In the genomic region with DNA sequence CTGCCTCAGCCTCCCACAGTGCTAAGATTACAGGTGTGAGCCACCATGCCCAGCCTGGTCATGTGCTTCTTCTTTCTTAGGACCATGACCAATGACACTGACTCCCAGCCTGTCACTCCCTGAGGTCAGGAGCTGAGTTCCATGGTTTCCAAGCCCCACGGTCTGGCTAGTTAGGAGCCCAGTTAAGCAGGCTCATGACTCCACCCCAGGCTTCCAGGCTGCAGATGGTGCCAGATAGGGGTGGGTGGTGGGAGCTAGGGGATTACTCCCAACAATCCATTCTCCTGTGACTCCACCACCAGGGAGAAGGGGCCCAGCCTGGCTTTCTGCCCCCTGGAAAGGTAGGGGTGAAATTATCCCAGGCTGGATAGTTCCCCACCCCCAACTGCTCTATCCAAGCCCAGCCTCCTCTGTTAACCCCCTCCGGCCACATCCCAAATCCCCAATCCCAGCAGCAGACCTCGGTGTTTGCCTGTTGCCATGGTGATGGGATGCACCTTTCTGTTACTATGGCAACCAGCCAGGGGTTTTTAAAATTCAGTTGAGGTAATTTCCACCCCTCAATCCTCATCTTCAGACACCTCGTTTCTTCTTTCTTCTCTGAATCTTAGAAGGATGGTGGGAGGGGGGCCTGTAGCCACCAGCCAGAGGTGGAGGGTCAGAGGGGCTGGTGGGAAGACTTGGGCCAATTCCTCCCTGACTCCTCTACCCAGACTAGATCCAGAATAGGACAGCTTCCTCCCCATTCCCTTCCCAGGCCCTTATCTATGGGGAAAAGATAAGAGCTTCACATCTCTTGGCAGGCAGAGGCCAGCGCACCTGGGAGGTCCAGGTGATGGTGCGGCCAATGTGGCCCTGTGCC, we compare ENCODE assay signal across 2 cellular contexts.
TF ChIP-seq lines count a peak whose summit lies in the region.

No MANE protein-coding gene starts in this region.

TF ChIP-seq in HEK293, 187 proteins besides CTCF, POLR2A, EP300 and RAD21:
- TF ChIP-seq REPIN1 (tag by site-specific recombination; IDR thresholded peaks at IDR 0.05; ENCODE audit: low read depth) (no peak), MYNN (tag by site-specific recombination; IDR thresholded peaks at IDR 0.05; ENCODE audit: borderline replicate concordance) (peak; percentile 46; the same call in 1 of the 2 replicates), ZNF473 (tag by site-specific recombination; IDR thresholded peaks at IDR 0.05) (no peak)
TF ChIP-seq in HEK293: peak in this region for 1.

TF ChIP-seq in K562, 482 proteins besides CTCF, POLR2A, EP300 and RAD21:
- TF ChIP-seq RCOR1 (IDR thresholded peaks at IDR 0.05; ENCODE audit: borderline replicate concordance in 1 of 2, low read depth in 2 of 2, low read length in 2 of 2) (peak in 1 of 2 experiments; percentile 62; a peak in 1 of 4 replicates), FOXA1 (IDR thresholded peaks at IDR 0.05; ENCODE audit: borderline replicate concordance) (no peak), KLF13 (tag; IDR thresholded peaks at IDR 0.05; ENCODE audit: borderline replicate concordance, low read depth) (no peak), FOXP1 (CRISPR knock-in tag; IDR thresholded peaks at IDR 0.05) (no peak), KDM1A (IDR thresholded peaks at IDR 0.05) (peak in 1 of 2 experiments; percentile 42; a peak in 1 of 4 replicates), RFX1 (IDR thresholded peaks at IDR 0.05) (peak; percentile 94), CSDE1 (IDR thresholded peaks at IDR 0.05) (peak in 1 of 2 experiments; percentile 58; a peak in 1 of 4 replicates), MXI1 (IDR thresholded peaks at IDR 0.05; ENCODE audit: low read depth, low read length) (peak; percentile 57; the same call in 1 of the 2 replicates), PHF8 (IDR thresholded peaks at IDR 0.05; ENCODE audit: borderline replicate concordance, low read length) (no peak), ZNF354B (CRISPR knock-in tag; IDR thresholded peaks at IDR 0.05) (no peak), IRF2 (CRISPR knock-in tag; IDR thresholded peaks at IDR 0.05) (no peak)
- TF ChIP-seq, protein P1, sequence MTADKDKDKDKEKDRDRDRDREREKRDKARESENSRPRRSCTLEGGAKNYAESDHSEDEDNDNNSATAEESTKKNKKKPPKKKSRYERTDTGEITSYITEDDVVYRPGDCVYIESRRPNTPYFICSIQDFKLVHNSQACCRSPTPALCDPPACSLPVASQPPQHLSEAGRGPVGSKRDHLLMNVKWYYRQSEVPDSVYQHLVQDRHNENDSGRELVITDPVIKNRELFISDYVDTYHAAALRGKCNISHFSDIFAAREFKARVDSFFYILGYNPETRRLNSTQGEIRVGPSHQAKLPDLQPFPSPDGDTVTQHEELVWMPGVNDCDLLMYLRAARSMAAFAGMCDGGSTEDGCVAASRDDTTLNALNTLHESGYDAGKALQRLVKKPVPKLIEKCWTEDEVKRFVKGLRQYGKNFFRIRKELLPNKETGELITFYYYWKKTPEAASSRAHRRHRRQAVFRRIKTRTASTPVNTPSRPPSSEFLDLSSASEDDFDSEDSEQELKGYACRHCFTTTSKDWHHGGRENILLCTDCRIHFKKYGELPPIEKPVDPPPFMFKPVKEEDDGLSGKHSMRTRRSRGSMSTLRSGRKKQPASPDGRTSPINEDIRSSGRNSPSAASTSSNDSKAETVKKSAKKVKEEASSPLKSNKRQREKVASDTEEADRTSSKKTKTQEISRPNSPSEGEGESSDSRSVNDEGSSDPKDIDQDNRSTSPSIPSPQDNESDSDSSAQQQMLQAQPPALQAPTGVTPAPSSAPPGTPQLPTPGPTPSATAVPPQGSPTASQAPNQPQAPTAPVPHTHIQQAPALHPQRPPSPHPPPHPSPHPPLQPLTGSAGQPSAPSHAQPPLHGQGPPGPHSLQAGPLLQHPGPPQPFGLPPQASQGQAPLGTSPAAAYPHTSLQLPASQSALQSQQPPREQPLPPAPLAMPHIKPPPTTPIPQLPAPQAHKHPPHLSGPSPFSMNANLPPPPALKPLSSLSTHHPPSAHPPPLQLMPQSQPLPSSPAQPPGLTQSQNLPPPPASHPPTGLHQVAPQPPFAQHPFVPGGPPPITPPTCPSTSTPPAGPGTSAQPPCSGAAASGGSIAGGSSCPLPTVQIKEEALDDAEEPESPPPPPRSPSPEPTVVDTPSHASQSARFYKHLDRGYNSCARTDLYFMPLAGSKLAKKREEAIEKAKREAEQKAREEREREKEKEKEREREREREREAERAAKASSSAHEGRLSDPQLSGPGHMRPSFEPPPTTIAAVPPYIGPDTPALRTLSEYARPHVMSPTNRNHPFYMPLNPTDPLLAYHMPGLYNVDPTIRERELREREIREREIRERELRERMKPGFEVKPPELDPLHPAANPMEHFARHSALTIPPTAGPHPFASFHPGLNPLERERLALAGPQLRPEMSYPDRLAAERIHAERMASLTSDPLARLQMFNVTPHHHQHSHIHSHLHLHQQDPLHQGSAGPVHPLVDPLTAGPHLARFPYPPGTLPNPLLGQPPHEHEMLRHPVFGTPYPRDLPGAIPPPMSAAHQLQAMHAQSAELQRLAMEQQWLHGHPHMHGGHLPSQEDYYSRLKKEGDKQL (CRISPR knock-in tag; IDR thresholded peaks at IDR 0.05; ENCODE audit: borderline replicate concordance) = no peak
TF ChIP-seq in K562: peak in this region for 5.
